Comparison of ENCODE assay signal across 17 cellular contexts in genomic region chr13:69363360-69363759, GRCh38.
DNase-seq lines count a peak whose midpoint lies in the region; ATAC-seq and TF ChIP-seq lines count a peak whose summit lies in the region.
"Had no signal": no experiment of that assay in that cellular context is flagged by ENCODE, and none has a peak within 500 bp of the region (broad histone marks: within the 10 kb centered on the region; RNA-seq: fewer than 3 reads in every experiment).

No MANE protein-coding gene starts in this region.

- H3K27ac ChIP-seq in SU-DHL-6 (ENCODE audit: low read depth, low read length): no peak overlapping the region
- H3K27ac ChIP-seq: 22Rv1; A549; BLaER1 treated with 17β-estradiol and CSF1 and Interleukin-3, amounts not matched to agents 10 nM and 100 nM; C4-2B had no signal

- H3K4me2 ChIP-seq in SU-DHL-6 (ENCODE audit: low read depth, low read length, poor library complexity, severe bottlenecking): no peak overlapping the region
- H3K4me2 ChIP-seq: A549; BLaER1 treated with 17β-estradiol and CSF1 and Interleukin-3, amounts not matched to agents 10 nM and 100 nM had no signal

- no peak overlapping the region for H3K4me3 ChIP-seq in SU-DHL-6 (ENCODE audit: insufficient read depth, low read length, poor library complexity, severe bottlenecking)
- H3K4me3 ChIP-seq: A549; BLaER1 treated with 17β-estradiol and CSF1 and Interleukin-3, amounts not matched to agents 10 nM and 100 nM had no signal

- no peak overlapping the region for H3K9ac ChIP-seq in SU-DHL-6 (ENCODE audit: low read length)
- H3K9ac ChIP-seq: BLaER1 treated with 17β-estradiol and CSF1 and Interleukin-3, amounts not matched to agents 10 nM and 100 nM had no signal

- no peaks in the 10 kb centered on the region for H3K9me2 ChIP-seq in SU-DHL-6 (replicated peaks; ENCODE audit: insufficient read depth, low read length)

- no peaks in the 10 kb centered on the region for H3K36me3 ChIP-seq in SU-DHL-6 (ENCODE audit: low read length)
- H3K36me3 ChIP-seq: BLaER1 treated with 17β-estradiol and CSF1 and Interleukin-3, amounts not matched to agents 10 nM and 100 nM had no signal

- H3K79me2 ChIP-seq in SU-DHL-6 (ENCODE audit: insufficient read depth, low read length): no peaks in the 10 kb centered on the region

- peak overlapping the region; percentile 27 for H2AFZ ChIP-seq in SU-DHL-6 (ENCODE audit: low read depth, low read length, severe bottlenecking)

- H3K27me3 ChIP-seq in SU-DHL-6 (ENCODE audit: low read length): no peaks in the 10 kb centered on the region
- H3K27me3 ChIP-seq: BLaER1 treated with 17β-estradiol and CSF1 and Interleukin-3, amounts not matched to agents 10 nM and 100 nM had no signal

- CTCF ChIA-PET in activated CD4-positive, alpha-beta T cell treated with anti-CD3 and anti-CD28 coated beads for 36 hours (lab: Charles Lee): no interaction called here

- POLR2A ChIA-PET in activated CD4-positive, alpha-beta T cell treated with anti-CD3 and anti-CD28 coated beads for 36 hours (lab: Charles Lee): no interaction called here

- ATAC-seq in activated CD4-positive, alpha-beta T cell treated with anti-CD3 and anti-CD28 coated beads for 36 hours: no peak
- ATAC-seq in GM21576 (IDR thresholded peaks at IDR 0.05; ENCODE audit: unreplicated experiment): no peak
- ATAC-seq: A549; CD8-positive, alpha-beta T cell had no signal

- no peak for TF ChIP-seq CTCF in SU-DHL-6 (IDR thresholded peaks at IDR 0.05; ENCODE audit: insufficient read depth, low read length, poor library complexity, severe bottlenecking)

- H3K9me3 Mint-ChIP-seq in activated CD4-positive, alpha-beta T cell treated with anti-CD3 and anti-CD28 coated beads for 36 hours (ENCODE audit: low read depth): peaks cover 22% of the 10 kb centered on the region

- 0 out of 2 replicates have a peak, but pooled peaks cover 5% of the 10 kb centered on the region for H3K9me3 ChIP-seq in SU-DHL-6 (ENCODE audit: insufficient read depth, low read length)
- H3K9me3 ChIP-seq: A549, Caco-2 had no signal

- H3F3A ChIP-seq in SU-DHL-6 (ENCODE audit: insufficient read depth): no peaks in the 10 kb centered on the region

- no peak overlapping the region for H3K4me3 Mint-ChIP-seq in activated CD4-positive, alpha-beta T cell treated with anti-CD3 and anti-CD28 coated beads for 36 hours
- H3K4me3 Mint-ChIP-seq: B cell; CD4-positive, alpha-beta T cell; CD8-positive, alpha-beta T cell had no signal

- no peaks in the 10 kb centered on the region for H3K27me3 Mint-ChIP-seq in activated CD4-positive, alpha-beta T cell treated with anti-CD3 and anti-CD28 coated beads for 36 hours
- H3K27me3 Mint-ChIP-seq: B cell; CD4-positive, alpha-beta T cell had no signal

- intact Hi-C loops in activated CD4-positive, alpha-beta T cell treated with anti-CD3 and anti-CD28 coated beads for 36 hours (cut with DNase I, micrococcal nuclease): no loop called here

- H3K36me3 Mint-ChIP-seq in activated CD4-positive, alpha-beta T cell treated with anti-CD3 and anti-CD28 coated beads for 36 hours (ENCODE audit: low read depth): no peaks in the 10 kb centered on the region
- H3K36me3 Mint-ChIP-seq: CD8-positive, alpha-beta T cell had no signal

- DNase-seq in NCI-H748 (lab: John Stamatoyannopoulos, UW; ENCODE audit: unreplicated experiment) (peak; percentile 26), NCI-H748 treated with DMSO at 0.1 percent for 48 hours (lab: John Stamatoyannopoulos, UW) (no peak)
- DNase-seq in activated CD4-positive, alpha-beta T cell treated with anti-CD3 and anti-CD28 coated beads for 36 hours: no peak
- DNase-seq: AML-193; Caco-2; Calu3; CD4-positive, alpha-beta T cell; CD8-positive, alpha-beta T cell; DMS79 treated with DMSO at 0.1 percent for 48 hours; GF-D8 had no signal

- H4K20me1 ChIP-seq in SU-DHL-6 (ENCODE audit: low read depth, low read length): no peaks in the 10 kb centered on the region
- H4K20me1 ChIP-seq: BLaER1 treated with 17β-estradiol and CSF1 and Interleukin-3, amounts not matched to agents 10 nM and 100 nM had no signal

- H3K27ac Mint-ChIP-seq in activated CD4-positive, alpha-beta T cell treated with anti-CD3 and anti-CD28 coated beads for 36 hours: no peak overlapping the region
- H3K27ac Mint-ChIP-seq: B cell; CD4-positive, alpha-beta T cell; CD8-positive, alpha-beta T cell had no signal

- no peaks in the 10 kb centered on the region for H3K4me1 Mint-ChIP-seq in activated CD4-positive, alpha-beta T cell treated with anti-CD3 and anti-CD28 coated beads for 36 hours
- H3K4me1 Mint-ChIP-seq: B cell had no signal
